Comparison of ENCODE assay signal across 13 cellular contexts in genomic region chr12:92439397-92439779, GRCh38.
DNase-seq lines count a peak whose midpoint lies in the region; TF ChIP-seq lines count a peak whose summit lies in the region.
"Had no signal": no experiment of that assay in that cellular context is flagged by ENCODE, and none has a peak within 500 bp of the region (broad histone marks: within the 10 kb centered on the region; RNA-seq: fewer than 3 reads in every experiment).

No MANE protein-coding gene starts in this region.

- H3K27me3 Mint-ChIP-seq in activated naive CD4-positive, alpha-beta T cell treated with anti-CD3 and anti-CD28 coated beads, Interleukin-2, amount 50 U/mL, for 24 hours, result no peaks in the 10 kb centered on the region
- H3K27me3 Mint-ChIP-seq: CD8-positive, alpha-beta memory T cell had no signal

- no peak overlapping the region for H3K4me3 ChIP-seq in suprapubic skin
- H3K4me3 ChIP-seq: heart left ventricle had no signal

- DNase-seq in activated naive CD4-positive, alpha-beta T cell treated with Interleukin-2 at 50 U/mL for 16 hours, result no peak
- DNase-seq in T1000 (lab: John Stamatoyannopoulos, UW) (peak; percentile 99), glomerular visceral epithelial cell (ENCODE audit: extremely low spot score) (peak; percentile 2), suprapubic skin (ENCODE audit: low spot score in 2 of 2) (peak in 1 of 2 donors; percentile 71), retina (no peak)
- no peak for DNase-seq in stimulated activated CD4-positive, alpha-beta T cell treated with anti-CD3 and anti-CD28 coated beads, Interleukin-12 subunit alpha, Interleukin-12 subunit beta, amount 100 ng/mL, for 4 hours
- DNase-seq in NK-92 treated with Interleukin-12 subunit alpha and Interleukin-12 subunit beta, amount 100 ng/mL, for 24 hours (lab: John Stamatoyannopoulos, UW), result no peak
- DNase-seq: activated CD4-positive, CD25-positive, alpha-beta regulatory T cell treated with anti-CD3 and anti-CD28 coated beads, Interleukin-2, amount 50 U/mL, for 72 hours; amygdala; CD8-positive, alpha-beta memory T cell; heart left ventricle had no signal

- H3K27ac Mint-ChIP-seq in activated naive CD4-positive, alpha-beta T cell treated with anti-CD3 and anti-CD28 coated beads, Interleukin-2, amount 50 U/mL, for 24 hours, result peak overlapping the region; percentile 61
- H3K27ac Mint-ChIP-seq: CD8-positive, alpha-beta memory T cell; nephron had no signal

- no peaks in the 10 kb centered on the region for H3K9me3 ChIP-seq in suprapubic skin
- H3K9me3 ChIP-seq: heart left ventricle had no signal

- peaks cover 39% of the 10 kb centered on the region for H3K4me1 ChIP-seq in suprapubic skin

- no peaks in the 10 kb centered on the region for H3K36me3 ChIP-seq in suprapubic skin
- H3K36me3 ChIP-seq: heart left ventricle had no signal

- TF ChIP-seq CTCF in suprapubic skin (IDR thresholded peaks at IDR 0.05), result no peak

- H3K4me1 Mint-ChIP-seq in activated naive CD4-positive, alpha-beta T cell treated with anti-CD3 and anti-CD28 coated beads, Interleukin-2, amount 50 U/mL, for 24 hours, result peaks cover 63% of the 10 kb centered on the region

- no peaks in the 10 kb centered on the region for H3K27me3 ChIP-seq in suprapubic skin
- H3K27me3 ChIP-seq: heart left ventricle had no signal

- 14% methylated on average over 1 of the region's 1 CpG for WGBS in suprapubic skin

- TF ChIP-seq POLR2A in suprapubic skin (IDR thresholded peaks at IDR 0.05), result no peak

- no peak for TF ChIP-seq EP300 in suprapubic skin (IDR thresholded peaks at IDR 0.05)

- H3K4me3 Mint-ChIP-seq in activated naive CD4-positive, alpha-beta T cell treated with anti-CD3 and anti-CD28 coated beads, Interleukin-2, amount 50 U/mL, for 24 hours, result no peak overlapping the region
- H3K4me3 Mint-ChIP-seq: CD8-positive, alpha-beta memory T cell; nephron had no signal

- peaks cover 11% of the 10 kb centered on the region for H3K9me3 Mint-ChIP-seq in activated naive CD4-positive, alpha-beta T cell treated with anti-CD3 and anti-CD28 coated beads, Interleukin-2, amount 50 U/mL, for 24 hours
- H3K9me3 Mint-ChIP-seq: nephron had no signal

- peaks cover 7% of the 10 kb centered on the region for H3K36me3 Mint-ChIP-seq in activated naive CD4-positive, alpha-beta T cell treated with anti-CD3 and anti-CD28 coated beads, Interleukin-2, amount 50 U/mL, for 24 hours

- peak overlapping the region; percentile 45 for H3K27ac ChIP-seq in suprapubic skin

Comparison
In these comparisons a context has a peak if more than half of its experiments do, and no peak if none do; other contexts are left out.
1. DNase-seq: peak in T1000 (single experiment) and glomerular visceral epithelial cell (single experiment); none in activated naive CD4-positive, alpha-beta T cell treated with Interleukin-2 at 50 U/mL for 16 hours (single experiment), stimulated activated CD4-positive, alpha-beta T cell treated with anti-CD3 and anti-CD28 coated beads, Interleukin-12 subunit alpha, Interleukin-12 subunit beta, amount 100 ng/mL, for 4 hours (single experiment), retina (single experiment) and NK-92 treated with Interleukin-12 subunit alpha and Interleukin-12 subunit beta, amount 100 ng/mL, for 24 hours (single experiment).